Comparison of ENCODE assay signal across 10 cellular contexts in genomic region chr14:61439779-61440418, GRCh38.
DNase-seq lines count a peak whose midpoint lies in the region; ATAC-seq and TF ChIP-seq lines count a peak whose summit lies in the region.
"Had no signal": no experiment of that assay in that cellular context is flagged by ENCODE, and none has a peak within 500 bp of the region (broad histone marks: within the 10 kb centered on the region; RNA-seq: fewer than 3 reads in every experiment).

No MANE protein-coding gene starts in this region.

- no peaks in the 10 kb centered on the region for H3K27me3 Mint-ChIP-seq in CD4-positive, alpha-beta memory T cell
- no peaks in the 10 kb centered on the region for H3K27me3 Mint-ChIP-seq in H9 (ENCODE audit: low read depth)
- no peaks in the 10 kb centered on the region for H3K27me3 Mint-ChIP-seq in neural progenitor cell (ENCODE audit: insufficient read depth, low read depth)

- H3K79me1 ChIP-seq in H9 (ENCODE audit: insufficient read depth, low read depth, low read length, poor library complexity, severe bottlenecking): no peaks in the 10 kb centered on the region

- no peak overlapping the region for H4K5ac ChIP-seq in H9 (ENCODE audit: insufficient read length, low read depth, low read length)

- no peaks in the 10 kb centered on the region for H3K27me3 ChIP-seq in CD4-positive, alpha-beta memory T cell (ENCODE audit: insufficient read depth, low read length)
- H3K27me3 ChIP-seq in H9 (ENCODE audit: insufficient read depth, low read length): no peaks in the 10 kb centered on the region
- no peaks in the 10 kb centered on the region for H3K27me3 ChIP-seq in body of pancreas
- no peaks in the 10 kb centered on the region for H3K27me3 ChIP-seq in neural progenitor cell
- peaks cover 20% of the 10 kb centered on the region for H3K27me3 ChIP-seq in BE2C

- intact Hi-C loops in CD4-positive, alpha-beta memory T cell (cut with micrococcal nuclease): loop anchor here (1.0 to 5.0 kb wide), 4 partner anchors 11 to 53 kb away; no protein-coding TSS in a partner anchor
- intact Hi-C loops in body of pancreas (cut with DNase I): no loop called here

- H3K36me3 Mint-ChIP-seq in CD4-positive, alpha-beta memory T cell: peaks cover 19% of the 10 kb centered on the region in 2 donors
- H3K36me3 Mint-ChIP-seq in H9 (ENCODE audit: insufficient read depth in 1 of 3, low read depth in 3 of 3) (no peaks in the 10 kb centered on the region), neural progenitor cell (no peaks in the 10 kb centered on the region)
- H3K36me3 Mint-ChIP-seq: stimulated activated memory B cell treated with anti-CD40 and anti-IgM and Interleukin-4, amounts not matched to agents 10 μg/mL and 1 μg/mL and 100 μg/mL, for 72 hours had no signal

- H3K9me3 Mint-ChIP-seq in CD4-positive, alpha-beta memory T cell: no peaks in the 10 kb centered on the region
- no peaks in the 10 kb centered on the region for H3K9me3 Mint-ChIP-seq in H9
- no peaks in the 10 kb centered on the region for H3K9me3 Mint-ChIP-seq in neural progenitor cell
- H3K9me3 Mint-ChIP-seq: stimulated activated memory B cell treated with anti-CD40 and anti-IgM and Interleukin-4, amounts not matched to agents 10 μg/mL and 1 μg/mL and 100 μg/mL, for 72 hours had no signal

- H3K27ac Mint-ChIP-seq in CD4-positive, alpha-beta memory T cell: peak overlapping the region; percentile 89 to 98 (median 96)
- H3K27ac Mint-ChIP-seq in H9: peak overlapping the region; percentile 53 to 92 (median 88); a peak in 3 of 7 replicates
- no peak overlapping the region for H3K27ac Mint-ChIP-seq in neural progenitor cell
- H3K27ac Mint-ChIP-seq: stimulated activated memory B cell treated with anti-CD40 and anti-IgM and Interleukin-4, amounts not matched to agents 10 μg/mL and 1 μg/mL and 100 μg/mL, for 72 hours had no signal

- no peak overlapping the region for H4K8ac ChIP-seq in H9 (replicated peaks; ENCODE audit: insufficient read length, low read depth, low read length)

- H3K9ac ChIP-seq in H9 (ENCODE audit: extremely low read depth, insufficient read length, low read length) (no peak overlapping the region), neural progenitor cell (no peak overlapping the region)

- no peaks in the 10 kb centered on the region; the same call in 1 of the 2 replicates for H3K79me2 ChIP-seq in H9 (ENCODE audit: insufficient read depth, low read length)
- H3K79me2 ChIP-seq in neural progenitor cell (ENCODE audit: low read depth): no peaks in the 10 kb centered on the region

- TF ChIP-seq CTCF in H9 (conservative IDR thresholded peaks at IDR 0.05) (no peak), body of pancreas (IDR thresholded peaks at IDR 0.05) (no peak), neural progenitor cell (IDR thresholded peaks at IDR 0.05) (no peak), BE2C (IDR thresholded peaks at IDR 0.05; ENCODE audit: low read depth, low read length) (no peak)

- no peak overlapping the region for H3K23ac ChIP-seq in H9 (ENCODE audit: insufficient read length, low read depth, low read length)

- no peak overlapping the region for H2BK5ac ChIP-seq in H9 (ENCODE audit: insufficient read length, low read length)

- no peak overlapping the region for H3K4me2 ChIP-seq in H9 (ENCODE audit: insufficient read depth, insufficient read length, low read length)
- no peak overlapping the region for H3K4me2 ChIP-seq in neural progenitor cell

- no peak overlapping the region for H2BK12ac ChIP-seq in H9 (ENCODE audit: insufficient read length, low read depth, low read length)

- H3F3A ChIP-seq in neural progenitor cell (ENCODE audit: low read depth): no peaks in the 10 kb centered on the region

- H2BK120ac ChIP-seq in H9 (ENCODE audit: low read depth, low read length, poor library complexity, severe bottlenecking): no peak overlapping the region

- H3K23me2 ChIP-seq in H9 (ENCODE audit: insufficient read length, low read depth, low read length, poor library complexity, severe bottlenecking): no peaks in the 10 kb centered on the region

- H2AK5ac ChIP-seq in H9 (ENCODE audit: insufficient read length, low read length): no peak overlapping the region

- H3K27ac ChIP-seq in CD4-positive, alpha-beta memory T cell (ENCODE audit: low read depth, low read length): peak overlapping the region; percentile 20
- H3K27ac ChIP-seq in H9 (ENCODE audit: insufficient read length, low read depth, low read length) (no peak overlapping the region), body of pancreas (peak overlapping the region; percentile 43 to 77 (median 63)), neural progenitor cell (no peak overlapping the region)

- H3K4me3 ChIP-seq in CD4-positive, alpha-beta memory T cell (ENCODE audit: low read length in 2 of 2): peak overlapping the region in 1 of 2 donors; percentile 26
- no peak overlapping the region for H3K4me3 ChIP-seq in body of pancreas
- H3K4me3 ChIP-seq in neural progenitor cell: no peak overlapping the region
- no peak overlapping the region for H3K4me3 ChIP-seq in BE2C (ENCODE audit: low read depth, low read length)

- H3K56ac ChIP-seq in H9 (ENCODE audit: insufficient read length, low read depth, low read length): no peak overlapping the region

- WGBS in H9 (ENCODE audit: extremely low coverage, insufficient read length, low lambda C conversion rate): no CpG with 5 or more reads among the region's 4 CpGs
- WGBS in body of pancreas, 2 donors: 62 to 80% methylated on average over 4 of the region's 4 CpGs

- no peak for TF ChIP-seq POLR2A in body of pancreas (IDR thresholded peaks at IDR 0.05)

- ATAC-seq in body of pancreas (no peak), HG03439 (IDR thresholded peaks at IDR 0.05; ENCODE audit: unreplicated experiment) (no peak)

- peaks cover 4% of the 10 kb centered on the region for H3K36me3 ChIP-seq in CD4-positive, alpha-beta memory T cell (ENCODE audit: insufficient read depth, low read length)
- H3K36me3 ChIP-seq in body of pancreas (replicated peaks in 1 of 2; ENCODE audit: insufficient read depth in 1 of 2, low read depth in 2 of 2) (no peaks in the 10 kb centered on the region), neural progenitor cell (no peaks in the 10 kb centered on the region), BE2C (no peaks in the 10 kb centered on the region)

- CTCF ChIA-PET in CD4-positive, alpha-beta memory T cell (lab: Charles Lee; ENCODE audit: partially characterized antibody): interaction anchor here (1.1 kb wide), 1 partner anchor 39 kb away, joined by 3 read pairs; no protein-coding TSS in a partner anchor

- H4K20me1 ChIP-seq in H9 (ENCODE audit: control insufficient read depth, insufficient read depth, insufficient read length) (no peaks in the 10 kb centered on the region), neural progenitor cell (ENCODE audit: low read depth) (no peaks in the 10 kb centered on the region)

- peak in 1 of 5 donors; percentile 11 for DNase-seq in CD4-positive, alpha-beta memory T cell
- DNase-seq in H9: no peak
- no peak for DNase-seq in body of pancreas
- DNase-seq in neural progenitor cell (ENCODE audit: low spot score): no peak
- no peak for DNase-seq in NCI-H2196 treated with DMSO at 0.1 percent for 48 hours (lab: John Stamatoyannopoulos, UW; ENCODE audit: unreplicated experiment)
- no peak for DNase-seq in NCI-H1048 (lab: John Stamatoyannopoulos, UW)
- no peak for DNase-seq in BE2C
- DNase-seq: NCI-H2081 had no signal

- H4K91ac ChIP-seq in H9 (ENCODE audit: insufficient read length, low read depth, low read length): no peak overlapping the region

- POLR2A ChIA-PET in CD4-positive, alpha-beta memory T cell (lab: Charles Lee; ENCODE audit: partially characterized antibody): interaction anchor here (1.4 to 5.1 kb wide), 4 partner anchors 12 to 107 kb away, joined by 4 to 26 read pairs (median 4); no protein-coding TSS in a partner anchor

- no peak overlapping the region for H3T11ph ChIP-seq in H9 (ENCODE audit: low read length)

- H3K18ac ChIP-seq in H9 (ENCODE audit: insufficient read length, low read depth, low read length): no peak overlapping the region

- H2AFZ ChIP-seq in H9 (ENCODE audit: low read length) (no peak overlapping the region), neural progenitor cell (replicated peaks) (peak overlapping the region; percentile 64)

- peak overlapping the region; percentile 78 to 87 (median 82) for H3K4me3 Mint-ChIP-seq in CD4-positive, alpha-beta memory T cell
- H3K4me3 Mint-ChIP-seq in H9 (no peak overlapping the region; a peak in 1 of 5 replicates), neural progenitor cell (no peak overlapping the region)
- H3K4me3 Mint-ChIP-seq: stimulated activated memory B cell treated with anti-CD40 and anti-IgM and Interleukin-4, amounts not matched to agents 10 μg/mL and 1 μg/mL and 100 μg/mL, for 72 hours had no signal

- no peak overlapping the region for H3K4ac ChIP-seq in H9 (ENCODE audit: low read depth, low read length)

- H3K4me1 Mint-ChIP-seq in CD4-positive, alpha-beta memory T cell: peaks cover 76 to 97% (median 86%) of the 10 kb centered on the region in 4 donors
- H3K4me1 Mint-ChIP-seq in H9: peaks cover 21 to 23% of the 10 kb centered on the region in 2 experiments
- peaks cover 5% of the 10 kb centered on the region for H3K4me1 Mint-ChIP-seq in neural progenitor cell

- no peaks in the 10 kb centered on the region for H3K9me3 ChIP-seq in CD4-positive, alpha-beta memory T cell (ENCODE audit: control insufficient read depth in 1 of 2, low read length in 2 of 2)
- no peaks in the 10 kb centered on the region for H3K9me3 ChIP-seq in H9 (ENCODE audit: control insufficient read depth, low read depth, low read length)
- no peaks in the 10 kb centered on the region for H3K9me3 ChIP-seq in body of pancreas
- no peaks in the 10 kb centered on the region for H3K9me3 ChIP-seq in neural progenitor cell (ENCODE audit: low read depth)
- no peaks in the 10 kb centered on the region for H3K9me3 ChIP-seq in BE2C

- peaks cover 98% of the 10 kb centered on the region for H3K4me1 ChIP-seq in CD4-positive, alpha-beta memory T cell (ENCODE audit: insufficient read depth, low read length)
- peaks cover 10% of the 10 kb centered on the region; the same call in 1 of the 2 replicates for H3K4me1 ChIP-seq in H9 (ENCODE audit: insufficient read depth, low read length)
- H3K4me1 ChIP-seq in body of pancreas: peaks cover 28% of the 10 kb centered on the region
- peaks cover 14% of the 10 kb centered on the region for H3K4me1 ChIP-seq in neural progenitor cell
- no peaks in the 10 kb centered on the region for H3K4me1 ChIP-seq in BE2C

- no peak overlapping the region for H2BK20ac ChIP-seq in H9 (ENCODE audit: low read depth, low read length, poor library complexity, severe bottlenecking)

- no peak overlapping the region for H2BK15ac ChIP-seq in H9 (ENCODE audit: low read depth, low read length)

- H3K14ac ChIP-seq in H9 (ENCODE audit: insufficient read depth, low read length): no peak overlapping the region

Comparison
In these comparisons a context has a peak if more than half of its experiments do, and no peak if none do; other contexts are left out.
1. H3K27ac ChIP-seq: peak in CD4-positive, alpha-beta memory T cell (single experiment) and body of pancreas (4 of 4); none in H9 (single experiment) and neural progenitor cell (single experiment).
2. H3K4me3 Mint-ChIP-seq: peak in CD4-positive, alpha-beta memory T cell (8 of 8); none in H9 (0 of 2) and neural progenitor cell (single experiment).